In the genomic region with DNA sequence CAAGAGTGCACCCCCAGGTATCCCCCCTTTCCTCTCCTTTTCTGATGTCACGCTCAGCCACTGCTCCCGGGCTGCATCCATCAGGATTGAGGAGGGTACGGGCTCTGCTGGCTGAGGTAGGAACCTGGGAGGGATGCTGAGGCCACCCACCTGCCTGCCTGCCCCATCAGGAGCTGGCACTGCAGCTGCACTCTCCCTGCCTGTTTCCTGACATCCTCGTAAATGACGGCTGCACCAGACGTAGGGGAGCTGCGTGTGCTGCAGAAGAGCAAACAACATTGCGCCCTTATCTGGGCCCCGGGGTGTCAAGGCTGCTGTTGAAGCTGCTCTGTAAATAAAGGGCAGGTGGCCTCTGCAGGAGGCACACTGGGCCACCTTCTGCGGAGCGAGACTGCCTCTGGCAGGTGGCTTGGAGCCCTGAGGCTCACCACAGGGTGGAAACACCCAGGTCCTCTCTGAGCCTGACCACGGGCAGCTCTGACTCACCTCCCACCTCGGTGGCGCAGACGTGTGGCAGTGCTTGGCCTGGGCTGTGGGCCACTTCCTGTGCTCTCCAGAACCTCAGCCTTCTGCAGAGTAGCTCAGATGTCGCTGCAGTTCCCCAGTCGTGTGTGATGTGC, we compare ENCODE assay signal across 9 cellular contexts. TPM values are rescaled to one million over a fixed set of nuclear protein-coding genes. Genes with fewer than 3 reads are reported as not detected.
DNase-seq lines count a peak whose midpoint lies in the region; ATAC-seq lines count a peak whose summit lies in the region.
"Had no signal": no experiment of that assay in that cellular context is flagged by ENCODE, and none has a peak within 500 bp of the region (broad histone marks: within the 10 kb centered on the region; RNA-seq: fewer than 3 reads in every experiment).

No MANE protein-coding gene starts in this region.

- peaks cover 34% of the 10 kb centered on the region for H3K36me3 ChIP-seq in thymus (ENCODE audit: control insufficient read depth, insufficient read depth)

- ATAC-seq in GM21786 (IDR thresholded peaks at IDR 0.05; ENCODE audit: unreplicated experiment): peak; percentile 43
- peak; percentile 73 for ATAC-seq in activated CD8-positive, alpha-beta memory T cell treated with anti-CD3 and anti-CD28 coated beads, Interleukin-2, amount 10 ng/mL, durations not matched to agents 7 days and 5 days
- ATAC-seq in left colon: peak; percentile 66
- no peak for ATAC-seq in HG03565 (IDR thresholded peaks at IDR 0.05; ENCODE audit: unreplicated experiment)

- peaks cover 80% of the 10 kb centered on the region for H3K4me1 Mint-ChIP-seq in activated CD8-positive, alpha-beta memory T cell treated with anti-CD3 and anti-CD28 coated beads, Interleukin-2, amount 10 ng/mL, durations not matched to agents 7 days and 5 days

- DNase-seq in NCI-H2107 treated with DMSO at 0.1 percent for 48 hours (lab: John Stamatoyannopoulos, UW; ENCODE audit: unreplicated experiment) (peak; percentile 94), left colon (peak; percentile 53 to 69), DMS114 treated with DMSO at 0.1 percent for 48 hours (lab: John Stamatoyannopoulos, UW; ENCODE audit: unreplicated experiment) (no peak), epidermal melanocyte (ENCODE audit: insufficient read length, low spot score) (no peak)
- peak; percentile 97 for DNase-seq in activated CD8-positive, alpha-beta memory T cell treated with anti-CD3 and anti-CD28 coated beads, Interleukin-2, amount 10 ng/mL, durations not matched to agents 7 days and 5 days

- no peak overlapping the region for H3K4me3 ChIP-seq in thymus (ENCODE audit: low read length)
- H3K4me3 ChIP-seq: thoracic aorta had no signal

- no peaks in the 10 kb centered on the region for H3K9me3 Mint-ChIP-seq in activated CD8-positive, alpha-beta memory T cell treated with anti-CD3 and anti-CD28 coated beads, Interleukin-2, amount 10 ng/mL, durations not matched to agents 7 days and 5 days (ENCODE audit: low read depth)

- 20% methylated on average over 17 of the region's 17 CpGs for WGBS in thymus

- H3K4me3 Mint-ChIP-seq in activated CD8-positive, alpha-beta memory T cell treated with anti-CD3 and anti-CD28 coated beads, Interleukin-2, amount 10 ng/mL, durations not matched to agents 7 days and 5 days: peak overlapping the region; percentile 30

- H3K27ac Mint-ChIP-seq in activated CD8-positive, alpha-beta memory T cell treated with anti-CD3 and anti-CD28 coated beads, Interleukin-2, amount 10 ng/mL, durations not matched to agents 7 days and 5 days: peak overlapping the region; percentile 89

- CTCF ChIA-PET in activated CD8-positive, alpha-beta memory T cell treated with anti-CD3 and anti-CD28 coated beads, Interleukin-2, amount 10 ng/mL, durations not matched to agents 7 days and 5 days (lab: Charles Lee): interaction anchor here (0.7 to 5.2 kb wide), 14 partner anchors 8 to 233 kb away, joined by 3 to 59 read pairs (median 5); a partner anchor contains a TSS

- H3K4me1 ChIP-seq in thymus (ENCODE audit: control insufficient read depth, insufficient read depth, low read length): peaks cover 33% of the 10 kb centered on the region

- intact Hi-C loops in left colon (cut with DNase I, micrococcal nuclease): no loop called here

- no peaks in the 10 kb centered on the region for H3K27me3 Mint-ChIP-seq in activated CD8-positive, alpha-beta memory T cell treated with anti-CD3 and anti-CD28 coated beads, Interleukin-2, amount 10 ng/mL, durations not matched to agents 7 days and 5 days

- peaks cover 47% of the 10 kb centered on the region for H3K36me3 Mint-ChIP-seq in activated CD8-positive, alpha-beta memory T cell treated with anti-CD3 and anti-CD28 coated beads, Interleukin-2, amount 10 ng/mL, durations not matched to agents 7 days and 5 days

- no peaks in the 10 kb centered on the region for H3K27me3 ChIP-seq in thymus (ENCODE audit: control insufficient read depth, insufficient read depth)

- H3K27ac ChIP-seq in thymus (ENCODE audit: low read depth): peak overlapping the region; percentile 89
- H3K27ac ChIP-seq: thoracic aorta had no signal

- peaks cover 1% of the 10 kb centered on the region for H3K9me3 ChIP-seq in thymus (ENCODE audit: control insufficient read depth)
- H3K9me3 ChIP-seq: thoracic aorta had no signal

RNA-seq across cellular contexts. Expression of a gene that starts 30.9 kb away (rescaled TPM):
- 10 to 100 TPM; 33.9 to 35.3 TPM for total RNA-seq in activated CD8-positive, alpha-beta memory T cell treated with anti-CD3 and anti-CD28 coated beads, Interleukin-2, amount 10 ng/mL, durations not matched to agents 7 days and 5 days
- total RNA-seq in left colon: 10 to 100 TPM; 18.6 to 20.5 TPM
- polyA plus RNA-seq in thymus: 17.3 TPM

RNA-seq across cellular contexts. Expression of a gene that starts 31.0 kb away (rescaled TPM):
- 10 to 100 TPM; 17.7 to 24.1 TPM for total RNA-seq in activated CD8-positive, alpha-beta memory T cell treated with anti-CD3 and anti-CD28 coated beads, Interleukin-2, amount 10 ng/mL, durations not matched to agents 7 days and 5 days
- 10 to 100 TPM; 11.1 to 11.9 TPM for total RNA-seq in left colon
- polyA plus RNA-seq in thymus: 14.4 TPM

RNA-seq across cellular contexts. Expression of a gene that starts 49.4 kb away (rescaled TPM):
- not detected for total RNA-seq in activated CD8-positive, alpha-beta memory T cell treated with anti-CD3 and anti-CD28 coated beads, Interleukin-2, amount 10 ng/mL, durations not matched to agents 7 days and 5 days
- not detected for total RNA-seq in left colon
- polyA plus RNA-seq in thymus: not detected
- total RNA-seq: thoracic aorta had no signal

Comparison
In these comparisons a context has a peak if more than half of its experiments do, and no peak if none do; other contexts are left out.
1. DNase-seq: peak in NCI-H2107 treated with DMSO at 0.1 percent for 48 hours (single experiment), activated CD8-positive, alpha-beta memory T cell treated with anti-CD3 and anti-CD28 coated beads, Interleukin-2, amount 10 ng/mL, durations not matched to agents 7 days and 5 days (single experiment) and left colon (2 of 2); none in DMS114 treated with DMSO at 0.1 percent for 48 hours (single experiment) and epidermal melanocyte (single experiment).